1 cellular context compared by ENCODE assay signal in genomic region chr19:19777692-19778091, GRCh38.
A peak's percentile ranks its signal among the peaks of the same experiment; 100 is the strongest.
TF ChIP-seq lines count a peak whose summit lies in the region.

No MANE protein-coding gene starts in this region.

TF ChIP-seq in HepG2, 621 proteins besides CTCF, POLR2A, EP300 and RAD21:
- no peak for TF ChIP-seq SETDB1 (CRISPR knock-in tag; IDR thresholded peaks at IDR 0.05; ENCODE audit: borderline replicate concordance)
- TF ChIP-seq ZNF737 (CRISPR knock-in tag; IDR thresholded peaks at IDR 0.05; ENCODE audit: borderline replicate concordance) = no peak
- TF ChIP-seq HOXA5 (CRISPR knock-in tag; IDR thresholded peaks at IDR 0.05) = no peak
- no peak for TF ChIP-seq ATF6 (CRISPR knock-in tag; conservative IDR thresholded peaks at IDR 0.05)
- TF ChIP-seq PCBP1 (IDR thresholded peaks at IDR 0.05; ENCODE audit: borderline replicate concordance, low read depth, low read length) = no peak
- TF ChIP-seq ARID4A (CRISPR knock-in tag; IDR thresholded peaks at IDR 0.05; ENCODE audit: borderline replicate concordance) = no peak
- TF ChIP-seq CHD4 (IDR thresholded peaks at IDR 0.05; ENCODE audit: borderline replicate concordance, low read length) = no peak
- TF ChIP-seq STAG1 (CRISPR knock-in tag; IDR thresholded peaks at IDR 0.05) = 0 out of 2 replicates have a peak, but pooled peaks have one; percentile 19
- TF ChIP-seq ZNF775 (CRISPR knock-in tag; IDR thresholded peaks at IDR 0.05; ENCODE audit: borderline replicate concordance) = no peak
- no peak for TF ChIP-seq LCORL (IDR thresholded peaks at IDR 0.05)
- TF ChIP-seq LCORL (CRISPR knock-in tag; IDR thresholded peaks at IDR 0.05) = no peak
- no peak for TF ChIP-seq ZNF609 (CRISPR knock-in tag; IDR thresholded peaks at IDR 0.05; ENCODE audit: borderline replicate concordance)
- no peak for TF ChIP-seq TRAFD1 (CRISPR knock-in tag; IDR thresholded peaks at IDR 0.05; ENCODE audit: borderline replicate concordance)
- TF ChIP-seq THAP11 (CRISPR knock-in tag; IDR thresholded peaks at IDR 0.05) = 0 out of 2 replicates have a peak, but pooled peaks have one; percentile 19
